Comparison of ENCODE assay signal across 8 cellular contexts in genomic region chr14:30355431-30355913, GRCh38.
DNase-seq lines count a peak whose midpoint lies in the region; ATAC-seq and TF ChIP-seq lines count a peak whose summit lies in the region.

No MANE protein-coding gene starts in this region.

- H3K79me1 ChIP-seq in neuronal stem cell (ENCODE audit: low read depth, low read length) = no peaks in the 10 kb centered on the region

- H3K23ac ChIP-seq in neuronal stem cell (ENCODE audit: low read depth, low read length, poor library complexity) = no peak overlapping the region

- H3K4me3 Mint-ChIP-seq in activated T-helper 17 cell treated with anti-CD3 and anti-CD28 coated beads, Interleukin-2, amount 50 U/mL, for 72 hours = peak overlapping the region; percentile 23
- no peak overlapping the region for H3K4me3 Mint-ChIP-seq in CD8-positive, alpha-beta T cell

- CTCF ChIA-PET in GM10248 (lab: Yijun Ruan, JAX) = interaction anchor here (1.2 to 4.2 kb wide), 3 partner anchors 11 to 85 kb away, joined by 3 to 25 read pairs (median 4); no protein-coding TSS in a partner anchor
- CTCF ChIA-PET in CD8-positive, alpha-beta T cell (lab: Charles Lee) = interaction anchor here (1.1 kb wide), 1 partner anchor 85 kb away, joined by 3 read pairs; no protein-coding TSS in a partner anchor

- no peaks in the 10 kb centered on the region for H3K36me3 ChIP-seq in neuronal stem cell (replicated peaks in 1 of 2; ENCODE audit: control insufficient read depth in 2 of 2, insufficient read depth in 2 of 2, low read length in 2 of 2)
- H3K36me3 ChIP-seq in CD8-positive, alpha-beta T cell (ENCODE audit: insufficient read depth, low read length) = no peaks in the 10 kb centered on the region

- H3K27ac ChIP-seq in neuronal stem cell (replicated peaks; ENCODE audit: low read length) = no peak overlapping the region
- H3K27ac ChIP-seq in CD8-positive, alpha-beta T cell (ENCODE audit: low read depth, low read length) = no peak overlapping the region

- POLR2A ChIA-PET in GM10248 (lab: Yijun Ruan, JAX) = no interaction called here
- POLR2A ChIA-PET in CD8-positive, alpha-beta T cell (lab: Charles Lee) = no interaction called here

- no peak overlapping the region for H3K4ac ChIP-seq in neuronal stem cell (ENCODE audit: low read length)

- H2BK12ac ChIP-seq in neuronal stem cell (ENCODE audit: low read length) = no peak overlapping the region

- no peak overlapping the region for H2BK120ac ChIP-seq in neuronal stem cell (ENCODE audit: low read depth, low read length)

- H3K27me3 ChIP-seq in neuronal stem cell (ENCODE audit: control insufficient read depth in 3 of 3, insufficient read depth in 3 of 3, low read depth in 1 of 3, low read length in 3 of 3) = peaks cover 0 to 16% (median 0%) of the 10 kb centered on the region in 3 experiments
- H3K27me3 ChIP-seq in CD8-positive, alpha-beta T cell (ENCODE audit: insufficient read depth, low read length) = no peaks in the 10 kb centered on the region

- H3K9me3 Mint-ChIP-seq in activated T-helper 17 cell treated with anti-CD3 and anti-CD28 coated beads, Interleukin-2, amount 50 U/mL, for 72 hours = peaks cover 4% of the 10 kb centered on the region
- H3K9me3 Mint-ChIP-seq in CD8-positive, alpha-beta T cell = no peaks in the 10 kb centered on the region

- no peak for TF ChIP-seq CTCF in GM10248 (IDR thresholded peaks at IDR 0.05; ENCODE audit: control extremely low read depth, extremely low read depth, low read depth, missing control alignments)
- TF ChIP-seq CTCF in CD8-positive, alpha-beta T cell (IDR thresholded peaks at IDR 0.05) = no peak

- no peak overlapping the region for H3K18ac ChIP-seq in neuronal stem cell (ENCODE audit: low read length)

- H3K36me3 Mint-ChIP-seq in activated T-helper 17 cell treated with anti-CD3 and anti-CD28 coated beads, Interleukin-2, amount 50 U/mL, for 72 hours (ENCODE audit: low read depth) = no peaks in the 10 kb centered on the region
- no peaks in the 10 kb centered on the region for H3K36me3 Mint-ChIP-seq in CD8-positive, alpha-beta T cell

- no peak overlapping the region for H2AK5ac ChIP-seq in neuronal stem cell (ENCODE audit: low read depth, low read length)

- no CpG with 5 or more reads among the region's 5 CpGs for WGBS in neuronal stem cell (ENCODE audit: extremely low coverage in 2 of 2, insufficient read length in 2 of 2, insufficient replicate concordance in 1 of 2), 2 donors

- no peak overlapping the region for H4K8ac ChIP-seq in neuronal stem cell (ENCODE audit: low read depth, low read length)

- DNase-seq in GM10248 (ENCODE audit: extremely low spot score) (peak; percentile 20), neuronal stem cell (ENCODE audit: low spot score) (no peak), UCSD-AML1 (lab: John Stamatoyannopoulos, UW; ENCODE audit: unreplicated experiment) (no peak)
- DNase-seq in effector CD8-positive, alpha-beta T cell (lab: John Stamatoyannopoulos, UW) = no peak
- no peak for DNase-seq in CD8-positive, alpha-beta T cell

- H3K4me1 Mint-ChIP-seq in activated T-helper 17 cell treated with anti-CD3 and anti-CD28 coated beads, Interleukin-2, amount 50 U/mL, for 72 hours = peaks cover 8% of the 10 kb centered on the region
- peaks cover 3% of the 10 kb centered on the region for H3K4me1 Mint-ChIP-seq in CD8-positive, alpha-beta T cell (ENCODE audit: low read depth)

- peak overlapping the region; percentile 79 for H3K27ac Mint-ChIP-seq in activated T-helper 17 cell treated with anti-CD3 and anti-CD28 coated beads, Interleukin-2, amount 50 U/mL, for 72 hours
- no peak overlapping the region for H3K27ac Mint-ChIP-seq in CD8-positive, alpha-beta T cell

- H3K27me3 Mint-ChIP-seq in activated T-helper 17 cell treated with anti-CD3 and anti-CD28 coated beads, Interleukin-2, amount 50 U/mL, for 72 hours = peaks cover 20% of the 10 kb centered on the region
- H3K27me3 Mint-ChIP-seq in CD8-positive, alpha-beta T cell (ENCODE audit: low read depth) = peaks cover 4% of the 10 kb centered on the region

- H2AFZ ChIP-seq in neuronal stem cell (ENCODE audit: low read length) = no peak overlapping the region

- H3K4me1 ChIP-seq in neuronal stem cell (ENCODE audit: control insufficient read depth in 2 of 2, insufficient read depth in 1 of 2, low read depth in 1 of 2, low read length in 2 of 2) = peaks cover 2 to 20% of the 10 kb centered on the region in 2 donors
- no peaks in the 10 kb centered on the region for H3K4me1 ChIP-seq in CD8-positive, alpha-beta T cell (ENCODE audit: insufficient read depth, low read length)

- H2BK15ac ChIP-seq in neuronal stem cell (ENCODE audit: low read length) = no peak overlapping the region

- H3K9me3 ChIP-seq in neuronal stem cell (replicated peaks in 1 of 2; ENCODE audit: control insufficient read depth in 2 of 2, insufficient read depth in 1 of 2, low read depth in 1 of 2, low read length in 2 of 2) = no peaks in the 10 kb centered on the region
- no peaks in the 10 kb centered on the region for H3K9me3 ChIP-seq in CD8-positive, alpha-beta T cell (ENCODE audit: low read length)

- no peak overlapping the region for H3K4me3 ChIP-seq in neuronal stem cell (ENCODE audit: low read length in 2 of 2)
- H3K4me3 ChIP-seq in CD8-positive, alpha-beta T cell (ENCODE audit: low read depth, low read length) = no peak overlapping the region

- no peak overlapping the region for H3K14ac ChIP-seq in neuronal stem cell (ENCODE audit: low read length)

- H4K91ac ChIP-seq in neuronal stem cell (ENCODE audit: low read depth, low read length, poor library complexity) = no peak overlapping the region

- peak; percentile 65 for ATAC-seq in GM19328 (IDR thresholded peaks at IDR 0.05; ENCODE audit: unreplicated experiment)
- ATAC-seq in HG03095 (IDR thresholded peaks at IDR 0.05; ENCODE audit: unreplicated experiment) = peak; percentile 71
- peak; percentile 91 for ATAC-seq in activated T-helper 17 cell treated with anti-CD3 and anti-CD28 coated beads, Interleukin-2, amount 50 U/mL, for 72 hours (replicated peaks)
- no peak for ATAC-seq in CD8-positive, alpha-beta T cell

- H3K4me2 ChIP-seq in neuronal stem cell (ENCODE audit: insufficient read depth, low read length, poor library complexity, severe bottlenecking) = no peak overlapping the region

- no peak overlapping the region for H3K9ac ChIP-seq in neuronal stem cell (ENCODE audit: low read depth, low read length, poor library complexity)

- intact Hi-C loops in CD8-positive, alpha-beta T cell (cut with DNase I, micrococcal nuclease) = no loop called here

- no peak overlapping the region for H2BK5ac ChIP-seq in neuronal stem cell (ENCODE audit: low read length)
